Comparison of ENCODE assay signal across 18 cellular contexts in the genomic region with DNA sequence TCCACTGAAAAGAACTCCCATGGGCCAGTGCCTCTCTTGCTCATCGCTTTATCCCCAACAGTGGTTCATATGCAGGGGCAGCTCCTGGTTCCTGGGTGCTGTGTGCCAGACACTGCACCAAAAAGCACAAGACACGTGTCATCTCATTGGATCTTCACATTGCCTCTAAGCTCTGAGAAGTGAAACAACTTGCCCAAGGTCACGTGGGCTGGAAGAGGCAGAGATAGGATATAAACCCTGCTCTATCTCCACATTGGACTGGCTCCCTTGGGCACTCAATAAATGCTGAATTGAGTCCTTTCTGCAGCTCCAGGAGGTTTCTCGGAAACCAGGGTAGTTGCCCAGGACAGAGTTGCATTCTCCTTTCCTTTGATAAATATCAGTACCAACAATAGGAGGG.
DNase-seq lines count a peak whose midpoint lies in the region; FAIRE-seq and TF ChIP-seq lines count a peak whose summit lies in the region.
"Had no signal": no experiment of that assay in that cellular context is flagged by ENCODE, and none has a peak within 500 bp of the region (broad histone marks: within the 10 kb centered on the region; RNA-seq: fewer than 3 reads in every experiment).

No MANE protein-coding gene starts in this region.

- FAIRE-seq in GM12891 (lab: Jason Lieb, UNC) = peak; percentile 55
- FAIRE-seq: G401.6 had no signal

- TF ChIP-seq POLR2A in GM12891 (IDR thresholded peaks at IDR 0.05; ENCODE audit: low read depth, low read length) = no peak

- H3K27ac ChIP-seq in epithelial cell of prostate = peak overlapping the region; percentile 20
- H3K27ac ChIP-seq: BLaER1 treated with 17β-estradiol and CSF1 and Interleukin-3, amounts not matched to agents 10 nM and 100 nM; HL-60 had no signal

- peak; percentile 22 for DNase-seq in activated effector memory CD4-positive, alpha-beta T cell treated with anti-CD3 and anti-CD28 coated beads, Interleukin-2, amount 50 U/mL, for 16 hours
- no peak for DNase-seq in activated effector memory CD4-positive, alpha-beta T cell treated with Interleukin-2 at 50 U/mL for 16 hours
- DNase-seq in GM12891 (ENCODE audit: insufficient read length, low spot score) (no peak), SK-MEL-5 (ENCODE audit: low read depth, low spot score) (peak; percentile 61), epithelial cell of prostate (ENCODE audit: low read depth, low spot score) (no peak), GM03348 (ENCODE audit: low spot score) (no peak), superior temporal gyrus (ENCODE audit: extremely low spot score) (no peak), NCI-H526 (lab: John Stamatoyannopoulos, UW) (no peak)
- DNase-seq: 8988T; Calu3; CD8-positive, alpha-beta T cell; GOT3; H7; HFFc6; IMR-90 had no signal

- in situ Hi-C loops in SK-MEL-5 (cut with HindIII; ENCODE audit: low pct_unique_long_range_greater_than_20kb, low sequenced_read_pairs) = no loop called here

TF ChIP-seq in GM12891, 5 proteins besides CTCF, POLR2A, EP300 and RAD21:
- TF ChIP-seq POLR2AphosphoS5 (IDR thresholded peaks at IDR 0.05; ENCODE audit: low read depth, low read length) = no peak
- no peak for TF ChIP-seq POU2F2 (IDR thresholded peaks at IDR 0.05; ENCODE audit: low read depth, low read length)

Comparison
In these comparisons a context has a peak if more than half of its experiments do, and no peak if none do; other contexts are left out.
1. DNase-seq: peak in activated effector memory CD4-positive, alpha-beta T cell treated with anti-CD3 and anti-CD28 coated beads, Interleukin-2, amount 50 U/mL, for 16 hours (single experiment) and SK-MEL-5 (single experiment); none in activated effector memory CD4-positive, alpha-beta T cell treated with Interleukin-2 at 50 U/mL for 16 hours (single experiment), GM12891 (single experiment), epithelial cell of prostate (single experiment), GM03348 (single experiment), superior temporal gyrus (single experiment) and NCI-H526 (0 of 2).